In genomic region chr1:198686069-198686728, GRCh38 we compare ENCODE assay signal across 8 cellular contexts. TPM values are rescaled to one million over a fixed set of nuclear protein-coding genes. Genes with fewer than 3 reads are reported as not detected.
DNase-seq lines count a peak whose midpoint lies in the region; ATAC-seq and TF ChIP-seq lines count a peak whose summit lies in the region.

No MANE protein-coding gene starts in this region.

- no peaks in the 10 kb centered on the region for H3K79me2 ChIP-seq in SK-N-SH (ENCODE audit: insufficient read depth)

- peaks cover 91% of the 10 kb centered on the region for H3K4me1 ChIP-seq in CD8-positive, alpha-beta memory T cell (ENCODE audit: insufficient read depth, low read length)
- peaks cover 32 to 39% of the 10 kb centered on the region in 2 experiments; a peak in 3 of 4 replicates for H3K4me1 ChIP-seq in SK-N-SH (ENCODE audit: control insufficient read depth in 1 of 2, insufficient read depth in 2 of 2, low read depth in 1 of 2, low read length in 1 of 2)
- H3K4me1 ChIP-seq in upper lobe of left lung: peaks cover 0 to 7% (median 5%) of the 10 kb centered on the region in 4 donors

- H2AFZ ChIP-seq in SK-N-SH (ENCODE audit: low read depth): no peak overlapping the region

- peaks cover 85 to 100% (median 98%) of the 10 kb centered on the region in 3 donors for H3K4me1 Mint-ChIP-seq in CD8-positive, alpha-beta memory T cell

- H3K27me3 Mint-ChIP-seq in CD8-positive, alpha-beta memory T cell: no peaks in the 10 kb centered on the region

- H3K27ac ChIP-seq in CD8-positive, alpha-beta memory T cell (ENCODE audit: low read depth, low read length): peak overlapping the region; percentile 7
- H3K27ac ChIP-seq in SK-N-SH (ENCODE audit: low read depth in 2 of 2, low read length in 1 of 2): peak overlapping the region; percentile 27 to 77
- no peak overlapping the region for H3K27ac ChIP-seq in upper lobe of left lung

- peak overlapping the region; percentile 61 to 84 (median 77) for H3K4me3 Mint-ChIP-seq in CD8-positive, alpha-beta memory T cell

- DNase-seq in CD8-positive, alpha-beta memory T cell: peak in 2 of 5 donors; percentile 35 to 53
- DNase-seq in HT1080 (ENCODE audit: low read depth) (peak; percentile 36), SK-N-SH (no peak), fibroblast of the conjunctiva (ENCODE audit: low read depth) (peak; percentile 33), NCI-H1436 (lab: John Stamatoyannopoulos, UW) (no peak), NCI-H1930 (lab: John Stamatoyannopoulos, UW) (no peak), upper lobe of left lung (no peak), NCI-H524 treated with DMSO at 0.1 percent for 48 hours (lab: John Stamatoyannopoulos, UW) (no peak)

- H3K36me3 Mint-ChIP-seq in CD8-positive, alpha-beta memory T cell: peaks cover 0 to 52% (median 4%) of the 10 kb centered on the region in 3 donors

- H3K27me3 ChIP-seq in CD8-positive, alpha-beta memory T cell (ENCODE audit: insufficient read depth, low read length, poor library complexity, severe bottlenecking): no peaks in the 10 kb centered on the region
- H3K27me3 ChIP-seq in SK-N-SH (ENCODE audit: insufficient read depth) (no peaks in the 10 kb centered on the region), upper lobe of left lung (no peaks in the 10 kb centered on the region)

- TF ChIP-seq RAD21 in SK-N-SH (IDR thresholded peaks at IDR 0.05; ENCODE audit: low read length): peak; percentile 76

- H3K9ac ChIP-seq in SK-N-SH: no peak overlapping the region

- no peaks in the 10 kb centered on the region for H4K20me1 ChIP-seq in SK-N-SH (ENCODE audit: insufficient read depth)

- H3K4me3 ChIP-seq in CD8-positive, alpha-beta memory T cell (ENCODE audit: low read length): peak overlapping the region; percentile 3
- no peak overlapping the region for H3K4me3 ChIP-seq in SK-N-SH (ENCODE audit: low read depth in 2 of 2, low read length in 1 of 2)
- H3K4me3 ChIP-seq in upper lobe of left lung: no peak overlapping the region

- no peak for TF ChIP-seq POLR2A in upper lobe of left lung (IDR thresholded peaks at IDR 0.05)

- H3K9me2 ChIP-seq in SK-N-SH: no peaks in the 10 kb centered on the region

- H3K9me3 ChIP-seq in CD8-positive, alpha-beta memory T cell (ENCODE audit: low read length): no peaks in the 10 kb centered on the region
- H3K9me3 ChIP-seq in SK-N-SH (no peaks in the 10 kb centered on the region), upper lobe of left lung (no peaks in the 10 kb centered on the region)

- H3K9me3 Mint-ChIP-seq in CD8-positive, alpha-beta memory T cell: no peaks in the 10 kb centered on the region

- POLR2A ChIA-PET in CD8-positive, alpha-beta memory T cell (lab: Charles Lee): interaction anchor here (1.0 kb wide), 1 partner anchor 67 kb away, joined by 4 read pairs; no protein-coding TSS in a partner anchor
- POLR2A ChIA-PET in SK-N-SH (lab: Yijun Ruan, JAX): no interaction called here

- TF ChIP-seq CTCF in SK-N-SH (IDR thresholded peaks at IDR 0.05) (peak; percentile 74), upper lobe of left lung (IDR thresholded peaks at IDR 0.05) (peak in 2 of 6 experiments; percentile 17 to 31)

- H3K4me2 ChIP-seq in SK-N-SH: no peak overlapping the region

- CTCF ChIA-PET in CD8-positive, alpha-beta memory T cell (lab: Charles Lee): interaction anchor here (0.8 to 8.9 kb wide), 5 partner anchors 16 to 215 kb away, joined by 3 to 58 read pairs (median 4); no protein-coding TSS in a partner anchor
- CTCF ChIA-PET in SK-N-SH (lab: Yijun Ruan, JAX): interaction anchor here (0.6 to 3.1 kb wide), 39 partner anchors 9 to 1166 kb away, joined by 3 to 20 read pairs (median 3); partner anchors contain the start of genes C1orf53 and LHX9

- TF ChIP-seq EP300 in SK-N-SH (IDR thresholded peaks at IDR 0.05; ENCODE audit: borderline replicate concordance in 1 of 2, low read depth in 1 of 2, low read length in 1 of 2) (no peak), upper lobe of left lung (IDR thresholded peaks at IDR 0.05) (no peak)

- H3K27ac Mint-ChIP-seq in CD8-positive, alpha-beta memory T cell: peak overlapping the region; percentile 91 to 97 (median 94)

- H3F3A ChIP-seq in SK-N-SH (replicated peaks; ENCODE audit: insufficient read depth): peaks cover 18% of the 10 kb centered on the region

- no peak for ATAC-seq in upper lobe of left lung (ENCODE audit: low FRiP score in 2 of 2)

- no peaks in the 10 kb centered on the region for H3K36me3 ChIP-seq in CD8-positive, alpha-beta memory T cell (ENCODE audit: insufficient read depth, low read length)
- H3K36me3 ChIP-seq in SK-N-SH (replicated peaks in 1 of 2; ENCODE audit: control insufficient read depth in 1 of 2, insufficient read depth in 2 of 2, low read length in 1 of 2): no peaks in the 10 kb centered on the region
- no peaks in the 10 kb centered on the region for H3K36me3 ChIP-seq in upper lobe of left lung

TF ChIP-seq in SK-N-SH, 30 proteins besides CTCF, POLR2A, EP300 and RAD21 (continues in another document):
- TF ChIP-seq GABPA (IDR thresholded peaks at IDR 0.05; ENCODE audit: low read depth): no peak
- TF ChIP-seq FOSL2 (IDR thresholded peaks at IDR 0.05; ENCODE audit: borderline replicate concordance, low read depth): peak; percentile 37; the same call in 1 of the 2 replicates
- TF ChIP-seq SIN3A (IDR thresholded peaks at IDR 0.05; ENCODE audit: borderline replicate concordance, low read depth, low read length): no peak
- no peak for TF ChIP-seq USF1 (IDR thresholded peaks at IDR 0.05; ENCODE audit: borderline replicate concordance, low read depth)
- no peak for TF ChIP-seq NRF1 (IDR thresholded peaks at IDR 0.05; ENCODE audit: low read depth, low read length)
- no peak for TF ChIP-seq NFIC (IDR thresholded peaks at IDR 0.05; ENCODE audit: borderline replicate concordance)
- TF ChIP-seq FOXJ3 (CRISPR knock-in tag; IDR thresholded peaks at IDR 0.05): no peak
- no peak for TF ChIP-seq RFX5 (IDR thresholded peaks at IDR 0.05; ENCODE audit: low read length)
- peak; percentile 62; the same call in 1 of the 2 replicates for TF ChIP-seq TCF12 (IDR thresholded peaks at IDR 0.05)
- no peak for TF ChIP-seq TAF1 (IDR thresholded peaks at IDR 0.05; ENCODE audit: borderline replicate concordance, low read depth, low read length)
- no peak for TF ChIP-seq POLR2AphosphoS5 (IDR thresholded peaks at IDR 0.05; ENCODE audit: low read depth, low read length)
- no peak for TF ChIP-seq CHD2 (IDR thresholded peaks at IDR 0.05; ENCODE audit: low read length, partially characterized antibody)
- peak; percentile 49; the same call in 1 of the 2 replicates for TF ChIP-seq JUND (IDR thresholded peaks at IDR 0.05)
- no peak for TF ChIP-seq IRF3 (IDR thresholded peaks at IDR 0.05; ENCODE audit: low read depth, low read length)
- TF ChIP-seq REST (IDR thresholded peaks at IDR 0.05; ENCODE audit: low read depth, low read length): no peak
- TF ChIP-seq MXI1 (IDR thresholded peaks at IDR 0.05; ENCODE audit: low read depth, low read length): no peak

RNA-seq across cellular contexts. Expression of gene PTPRC, which starts 47.4 kb away (rescaled TPM):
- total RNA-seq in CD8-positive, alpha-beta memory T cell: 100 to 1,000 TPM; 311 to 319 TPM
- 1,381 TPM for polyA plus RNA-seq in CD8-positive, alpha-beta memory T cell
- 0.16 and 0.23 TPM in 2 replicates for total RNA-seq in HT1080 (2014; rRNA removed; shearing (Covaris generic))
- polyA plus RNA-seq in HT1080 (2015; cell fraction: cytosol; rRNA removed): 0.02 TPM in 1 of 2 replicates, not detected in the other
- polyA plus RNA-seq in HT1080 (2015; cell fraction: nucleus; rRNA removed): 0.12 TPM in 1 of 2 replicates, not detected in the other
- polyA plus RNA-seq in SK-N-SH (2012; rRNA removed): 0.03 and 0.11 TPM in 2 replicates
- 0.05 and 0.06 TPM in 2 replicates for polyA plus RNA-seq in SK-N-SH (2012; cell fraction: cytosol; rRNA removed)
- polyA plus RNA-seq in SK-N-SH (2012; cell fraction: nucleus; rRNA removed): 0.10 TPM in 1 of 2 replicates, not detected in the other
- total RNA-seq in upper lobe of left lung: 100 to 1,000 TPM in 3 of 6 donors, 10 to 100 TPM in 3; 70.2 to 171 (median 101) TPM

Comparison
In these comparisons a context has a peak if more than half of its experiments do, and no peak if none do; other contexts are left out.
1. DNase-seq: peak in HT1080 (single experiment) and fibroblast of the conjunctiva (single experiment); none in SK-N-SH (single experiment), NCI-H1436 (single experiment), NCI-H1930 (0 of 2), upper lobe of left lung (0 of 2) and NCI-H524 treated with DMSO at 0.1 percent for 48 hours (single experiment).
2. H3K27ac ChIP-seq: peak in CD8-positive, alpha-beta memory T cell (single experiment) and SK-N-SH (2 of 2); none in upper lobe of left lung (0 of 4).
3. RNA of gene PTPRC, which starts 47.4 kb away (total RNA-seq): 311 to 319 TPM in CD8-positive, alpha-beta memory T cell and 70.2 to 171 TPM in upper lobe of left lung; 0.16 to 0.23 TPM in HT1080; every median in the first group is over 10 times any median in the second.